4 cellular contexts compared by ENCODE assay signal in genomic region chr19:6322284-6322683, GRCh38. TPM values are rescaled to one million over a fixed set of nuclear protein-coding genes. Genes with fewer than 3 reads are reported as not detected.
"Had no signal": no experiment of that assay in that cellular context is flagged by ENCODE, and none has a peak within 500 bp of the region (broad histone marks: within the 10 kb centered on the region; RNA-seq: fewer than 3 reads in every experiment).

No MANE protein-coding gene starts in this region.

- ATAC-seq: GM12878 had no signal

- DNase-seq: GDM1, GF-D8 had no signal

- H3K4me3 ChIP-seq: GM12878 had no signal

RNA-seq across cellular contexts. Expression of gene ACER1, which starts 11.1 kb away (rescaled TPM):
- total RNA-seq: G401, GM12878 had no signal
- polyA plus RNA-seq: GM12878 had no signal
